Comparison of ENCODE assay signal across 8 cellular contexts in genomic region chr6:148509789-148510581, GRCh38.
DNase-seq lines count a peak whose midpoint lies in the region; ATAC-seq and TF ChIP-seq lines count a peak whose summit lies in the region.

No MANE protein-coding gene starts in this region.

- peak overlapping the region; percentile 76 for H3K27ac ChIP-seq in RWPE1
- H3K27ac ChIP-seq in esophagus squamous epithelium: peak overlapping the region; percentile 61 to 88 (median 84)
- peak overlapping the region; percentile 82 for H3K27ac ChIP-seq in neuronal stem cell (replicated peaks; ENCODE audit: low read length)

- no peak overlapping the region for H4K8ac ChIP-seq in neuronal stem cell (ENCODE audit: low read depth, low read length)

- no peak overlapping the region for H3K9ac ChIP-seq in neuronal stem cell (ENCODE audit: low read depth, low read length, poor library complexity)

- peak overlapping the region; percentile 1 for H2AFZ ChIP-seq in neuronal stem cell (ENCODE audit: low read length)

- H3K23ac ChIP-seq in neuronal stem cell (ENCODE audit: low read depth, low read length, poor library complexity): no peak overlapping the region

- H3K27me3 ChIP-seq in esophagus squamous epithelium: no peaks in the 10 kb centered on the region
- H3K27me3 ChIP-seq in neuronal stem cell (ENCODE audit: control insufficient read depth in 3 of 3, insufficient read depth in 3 of 3, low read depth in 1 of 3, low read length in 3 of 3): no peaks in the 10 kb centered on the region

- TF ChIP-seq POLR2A in esophagus squamous epithelium (IDR thresholded peaks at IDR 0.05): peak in 1 of 4 donors; percentile 35

- H2BK15ac ChIP-seq in neuronal stem cell (ENCODE audit: low read length): no peak overlapping the region

- H3K9me3 ChIP-seq in esophagus squamous epithelium (no peaks in the 10 kb centered on the region), neuronal stem cell (replicated peaks in 1 of 2; ENCODE audit: control insufficient read depth in 2 of 2, insufficient read depth in 1 of 2, low read depth in 1 of 2, low read length in 2 of 2) (peaks cover 0 to 2% of the 10 kb centered on the region in 2 donors)

- H3K4me3 ChIP-seq in esophagus squamous epithelium (peak overlapping the region; percentile 16 to 57 (median 42)), neuronal stem cell (ENCODE audit: low read length in 2 of 2) (peak overlapping the region in 1 of 2 donors; percentile 35)

- intact Hi-C loops in esophagus squamous epithelium (cut with DNase I): no loop called here

- CTCF ChIA-PET in RWPE1 (lab: Yijun Ruan, JAX): no interaction called here

- no peak overlapping the region for H3K4me2 ChIP-seq in neuronal stem cell (ENCODE audit: insufficient read depth, low read length, poor library complexity, severe bottlenecking)

- no peak overlapping the region for H4K91ac ChIP-seq in neuronal stem cell (ENCODE audit: low read depth, low read length, poor library complexity)

- H3K18ac ChIP-seq in neuronal stem cell (ENCODE audit: low read length): no peak overlapping the region

- no peak overlapping the region for H2BK12ac ChIP-seq in neuronal stem cell (ENCODE audit: low read length)

- TF ChIP-seq CTCF in RWPE1 (conservative IDR thresholded peaks at IDR 0.05; ENCODE audit: low read depth) (no peak), esophagus squamous epithelium (IDR thresholded peaks at IDR 0.05) (no peak)

- peaks cover 9 to 57% (median 22%) of the 10 kb centered on the region in 3 donors for H3K4me1 ChIP-seq in esophagus squamous epithelium
- peaks cover 23 to 24% of the 10 kb centered on the region in 2 donors for H3K4me1 ChIP-seq in neuronal stem cell (ENCODE audit: control insufficient read depth in 2 of 2, insufficient read depth in 1 of 2, low read depth in 1 of 2, low read length in 2 of 2)

- POLR2A ChIA-PET in RWPE1 (lab: Yijun Ruan, JAX; ENCODE audit: low non-redundant PET): no interaction called here

- H2BK5ac ChIP-seq in neuronal stem cell (ENCODE audit: low read length): no peak overlapping the region

- no peak overlapping the region for H3K4ac ChIP-seq in neuronal stem cell (ENCODE audit: low read length)

- H3K14ac ChIP-seq in neuronal stem cell (ENCODE audit: low read length): no peak overlapping the region

- 29 to 44% methylated on average over 3 to 6 of the region's 6 CpGs for WGBS in esophagus squamous epithelium, 2 donors
- no CpG with 5 or more reads among the region's 6 CpGs for WGBS in neuronal stem cell (ENCODE audit: extremely low coverage in 2 of 2, insufficient read length in 2 of 2, insufficient replicate concordance in 1 of 2), 2 donors

- H3K79me1 ChIP-seq in neuronal stem cell (ENCODE audit: low read depth, low read length): no peaks in the 10 kb centered on the region

- DNase-seq in RWPE1 (ENCODE audit: low spot score): peak; percentile 58
- DNase-seq in esophagus squamous epithelium (lab: John Stamatoyannopoulos, UW): no peak
- DNase-seq in neuronal stem cell (ENCODE audit: low spot score): no peak
- DNase-seq in COLO668 (lab: John Stamatoyannopoulos, UW; ENCODE audit: unreplicated experiment): no peak
- no peak for DNase-seq in DMS114 treated with DMSO at 0.1 percent for 48 hours (lab: John Stamatoyannopoulos, UW; ENCODE audit: unreplicated experiment)

- no peak overlapping the region for H2AK5ac ChIP-seq in neuronal stem cell (ENCODE audit: low read depth, low read length)

- ATAC-seq in GM19372 (IDR thresholded peaks at IDR 0.05; ENCODE audit: low read depth, unreplicated experiment) (peak; percentile 88), HG03378 (IDR thresholded peaks at IDR 0.05; ENCODE audit: unreplicated experiment) (peak; percentile 74), HG03571 (IDR thresholded peaks at IDR 0.05; ENCODE audit: unreplicated experiment) (no peak)

- no peak overlapping the region for H2BK120ac ChIP-seq in neuronal stem cell (ENCODE audit: low read depth, low read length)

- H3K36me3 ChIP-seq in esophagus squamous epithelium: peaks cover 0 to 19% (median 0%) of the 10 kb centered on the region in 3 donors
- H3K36me3 ChIP-seq in neuronal stem cell (replicated peaks in 1 of 2; ENCODE audit: control insufficient read depth in 2 of 2, insufficient read depth in 2 of 2, low read length in 2 of 2): peaks cover 0 to 5% of the 10 kb centered on the region in 2 donors
